10 cellular contexts compared by ENCODE assay signal in genomic region chr19:40279120-40279551, GRCh38. TPM values are rescaled to one million over a fixed set of nuclear protein-coding genes. Genes with fewer than 3 reads are reported as not detected.
DNase-seq lines count a peak whose midpoint lies in the region; ATAC-seq, FAIRE-seq and TF ChIP-seq lines count a peak whose summit lies in the region.
"Had no signal": no experiment of that assay in that cellular context is flagged by ENCODE, and none has a peak within 500 bp of the region (broad histone marks: within the 10 kb centered on the region; RNA-seq: fewer than 3 reads in every experiment).

No MANE protein-coding gene starts in this region.

- H3K27ac ChIP-seq in left ventricle myocardium inferior (replicated peaks) (peak overlapping the region; percentile 95), small intestine (ENCODE audit: low read depth in 1 of 2, low read length in 1 of 2) (peak overlapping the region in 1 of 2 donors; percentile 74)

- peaks cover 5% of the 10 kb centered on the region for H3K36me3 Mint-ChIP-seq in activated CD4-positive, alpha-beta T cell treated with anti-CD3 and anti-CD28 coated beads for 36 hours (ENCODE audit: low read depth)

- peaks cover 97% of the 10 kb centered on the region for H3K4me1 ChIP-seq in left ventricle myocardium inferior
- peaks cover 3 to 20% of the 10 kb centered on the region in 2 donors for H3K4me1 ChIP-seq in small intestine (ENCODE audit: control insufficient read depth in 2 of 2, insufficient read depth in 1 of 2, low read depth in 1 of 2, low read length in 1 of 2)

- no peak for FAIRE-seq in small intestine (lab: Jason Lieb, UNC)

- in situ Hi-C loops in astrocyte of the spinal cord (cut with HindIII; ENCODE audit: low sequenced_read_pairs), result no loop called here

- POLR2A ChIA-PET in activated CD4-positive, alpha-beta T cell treated with anti-CD3 and anti-CD28 coated beads for 36 hours (lab: Charles Lee), result interaction anchor here (0.6 kb wide), 2 partner anchors 34 to 499 kb away, joined by 3 to 5 read pairs; partner anchors contain the start of gene RAB4B

- H3K27ac Mint-ChIP-seq in activated CD4-positive, alpha-beta T cell treated with anti-CD3 and anti-CD28 coated beads for 36 hours, result no peak overlapping the region

- H3K4me1 Mint-ChIP-seq in activated CD4-positive, alpha-beta T cell treated with anti-CD3 and anti-CD28 coated beads for 36 hours, result peaks cover 77% of the 10 kb centered on the region

- peak; percentile 70 for DNase-seq in AG08395 (ENCODE audit: low spot score)
- peak; percentile 64 for DNase-seq in astrocyte of the spinal cord (ENCODE audit: low read depth, low spot score)
- DNase-seq in left ventricle myocardium inferior, result peak; percentile 80
- peak; percentile 44 for DNase-seq in pons (ENCODE audit: low spot score)
- no peak for DNase-seq in activated CD4-positive, alpha-beta T cell treated with anti-CD3 and anti-CD28 coated beads for 36 hours
- no peak for DNase-seq in small intestine
- DNase-seq: ACHN, cortex of kidney had no signal

- H3K9me3 Mint-ChIP-seq in activated CD4-positive, alpha-beta T cell treated with anti-CD3 and anti-CD28 coated beads for 36 hours (ENCODE audit: low read depth), result no peaks in the 10 kb centered on the region

- H3K4me3 ChIP-seq in astrocyte of the spinal cord (ENCODE audit: low read depth, low read length) (no peak overlapping the region), left ventricle myocardium inferior (peak overlapping the region; percentile 53), small intestine (ENCODE audit: low read depth in 1 of 2, low read length in 2 of 2) (no peak overlapping the region)

- ATAC-seq in HG02970 (IDR thresholded peaks at IDR 0.05; ENCODE audit: low FRiP score, unreplicated experiment) (no peak), GM18861 (IDR thresholded peaks at IDR 0.05; ENCODE audit: unreplicated experiment) (no peak)
- ATAC-seq in activated CD4-positive, alpha-beta T cell treated with anti-CD3 and anti-CD28 coated beads for 36 hours, result no peak

- CTCF ChIA-PET in activated CD4-positive, alpha-beta T cell treated with anti-CD3 and anti-CD28 coated beads for 36 hours (lab: Charles Lee), result interaction anchor here (0.6 to 1.2 kb wide), 3 partner anchors 9 to 144 kb away, joined by 3 to 4 read pairs (median 3); no protein-coding TSS in a partner anchor

- H3K36me3 ChIP-seq in left ventricle myocardium inferior, result no peaks in the 10 kb centered on the region
- H3K36me3 ChIP-seq in small intestine (ENCODE audit: control insufficient read depth in 2 of 2, insufficient read depth in 2 of 2, low read length in 2 of 2), result no peaks in the 10 kb centered on the region

- TF ChIP-seq CTCF in astrocyte of the spinal cord (IDR thresholded peaks at IDR 0.05; ENCODE audit: low read depth, low read length), result no peak
- no peak for TF ChIP-seq CTCF in left ventricle myocardium inferior (IDR thresholded peaks at IDR 0.05; ENCODE audit: borderline replicate concordance)

- intact Hi-C loops in left ventricle myocardium inferior (cut with micrococcal nuclease), result no loop called here
- intact Hi-C loops in activated CD4-positive, alpha-beta T cell treated with anti-CD3 and anti-CD28 coated beads for 36 hours (cut with DNase I, micrococcal nuclease), result no loop called here

- H3K4me3 Mint-ChIP-seq in activated CD4-positive, alpha-beta T cell treated with anti-CD3 and anti-CD28 coated beads for 36 hours, result no peak overlapping the region

- no peaks in the 10 kb centered on the region for H3K9me3 ChIP-seq in left ventricle myocardium inferior (replicated peaks)
- no peaks in the 10 kb centered on the region for H3K9me3 ChIP-seq in small intestine (ENCODE audit: control insufficient read depth, low read depth)

- no peaks in the 10 kb centered on the region for H3K27me3 Mint-ChIP-seq in activated CD4-positive, alpha-beta T cell treated with anti-CD3 and anti-CD28 coated beads for 36 hours

- WGBS in small intestine, 3 donors, result 53 to 65% (median 64%) methylated on average over 15 of the region's 15 CpGs

- H3K27me3 ChIP-seq in left ventricle myocardium inferior (ENCODE audit: low read depth), result no peaks in the 10 kb centered on the region
- H3K27me3 ChIP-seq in small intestine (ENCODE audit: control insufficient read depth in 2 of 2, insufficient read depth in 2 of 2, low read length in 2 of 2), result no peaks in the 10 kb centered on the region

RNA-seq across cellular contexts. Expression of gene AKT2, which starts 6.0 kb away (rescaled TPM):
- total RNA-seq in left ventricle myocardium inferior, result 107 TPM
- total RNA-seq in activated CD4-positive, alpha-beta T cell treated with anti-CD3 and anti-CD28 coated beads for 36 hours, result 100 to 1,000 TPM; 142 to 148 TPM
- 10 to 100 TPM; 19.2 to 72.2 (median 24.9) TPM for polyA plus RNA-seq in small intestine

RNA-seq across cellular contexts. Expression of gene CCNP, which starts 52.6 kb away (rescaled TPM):
- 0.30 TPM for total RNA-seq in left ventricle myocardium inferior
- under 1 TPM in 1 of 2 experiments, not detected in 1; 0.12 TPM for total RNA-seq in activated CD4-positive, alpha-beta T cell treated with anti-CD3 and anti-CD28 coated beads for 36 hours
- 1 to 10 TPM in 1 of 3 donors, under 1 TPM in 1, not detected in 1; 0.82 to 1.1 TPM for polyA plus RNA-seq in small intestine

Comparison
In these comparisons a context has a peak if more than half of its experiments do, and no peak if none do; other contexts are left out.
1. DNase-seq: peak in AG08395 (single experiment), astrocyte of the spinal cord (single experiment), left ventricle myocardium inferior (single experiment) and pons (single experiment); none in activated CD4-positive, alpha-beta T cell treated with anti-CD3 and anti-CD28 coated beads for 36 hours (single experiment) and small intestine (single experiment).